ENCODE assay signal across 17 cellular contexts in genomic region chr3:12585970-12586369, GRCh38. TPM values are rescaled to one million over a fixed set of nuclear protein-coding genes. Genes with fewer than 3 reads are reported as not detected.
A peak's percentile ranks its signal among the peaks of the same experiment; 100 is the strongest.
DNase-seq lines count a peak whose midpoint lies in the region; ATAC-seq, FAIRE-seq and TF ChIP-seq lines count a peak whose summit lies in the region.
"Had no signal": no experiment of that assay in that cellular context is flagged by ENCODE, and none has a peak within 500 bp of the region (broad histone marks: within the 10 kb centered on the region; RNA-seq: fewer than 3 reads in every experiment).

No MANE protein-coding gene starts in this region.

- H3K27ac Mint-ChIP-seq in CD8-positive, alpha-beta memory T cell, result peak overlapping the region in 5 of 8 donors; percentile 3 to 68 (median 34)
- H3K27ac Mint-ChIP-seq: activated CD4-positive, alpha-beta T cell treated with anti-CD3 and anti-CD28 coated beads, Interleukin-2, amount 10 ng/mL, durations not matched to agents 24 days and 14 days; activated T-helper 2 cell treated with anti-CD3 and anti-CD28 coated beads, Interferon-gamma antibody, Interleukin-2, Interleukin-4, amounts not matched to agents 10 μg/mL and 5 μg/mL and 100 μg/mL, durations not matched to agents 14 hours and 24 hours and 36 hours; T-cell had no signal

- BruUV-seq in GM12878 (replicated peaks; lab: Mats Ljungman, UMichigan), result no TSS peak

- CTCF ChIA-PET in CD8-positive, alpha-beta memory T cell (lab: Charles Lee), result no interaction called here
- CTCF ChIA-PET in GM12878 (lab: Yijun Ruan, JAX), result interaction anchor here (1.6 kb wide), 1 partner anchor 15 kb away, joined by 4 read pairs; no protein-coding TSS in a partner anchor

- H3K9ac ChIP-seq in GM12878 (ENCODE audit: control insufficient read depth, insufficient read depth, low read length) (no peak overlapping the region), smooth muscle cell (ENCODE audit: low read depth) (no peak overlapping the region)

- H4K20me1 ChIP-seq in GM12878 (ENCODE audit: control insufficient read depth, insufficient read depth) (no peaks in the 10 kb centered on the region), smooth muscle cell (ENCODE audit: low read depth) (peaks cover 60% of the 10 kb centered on the region)

- H3F3A ChIP-seq in smooth muscle cell (ENCODE audit: low read depth), result no peaks in the 10 kb centered on the region

- TF ChIP-seq RAD21 in GM12878 (IDR thresholded peaks at IDR 0.05; ENCODE audit: insufficient read depth, low read depth, low read length), result no peak

- H3K36me3 Mint-ChIP-seq in CD8-positive, alpha-beta memory T cell, result peaks cover 15 to 93% (median 16%) of the 10 kb centered on the region in 3 donors

- H3K4me3 ChIP-seq in CD8-positive, alpha-beta memory T cell (ENCODE audit: low read length), result no peak overlapping the region
- H3K4me3 ChIP-seq in GM12878 (no peak overlapping the region), smooth muscle cell (no peak overlapping the region), brain microvascular endothelial cell (ENCODE audit: low read depth, low read length) (no peak overlapping the region)
- H3K4me3 ChIP-seq: body of pancreas had no signal

- no peak overlapping the region for H3K27ac ChIP-seq in CD8-positive, alpha-beta memory T cell (ENCODE audit: low read depth, low read length)
- H3K27ac ChIP-seq in GM12878 (ENCODE audit: control insufficient read depth, insufficient read depth) (no peak overlapping the region), smooth muscle cell (ENCODE audit: low read depth) (no peak overlapping the region), brain microvascular endothelial cell (no peak overlapping the region)
- H3K27ac ChIP-seq: body of pancreas had no signal

- peak; percentile 18; the same call in 1 of the 2 replicates for TF ChIP-seq POLR2A in GM12878 (IDR thresholded peaks at IDR 0.05; ENCODE audit: low read depth, low read length)

- H3K79me2 ChIP-seq in GM12878 (ENCODE audit: control insufficient read depth, insufficient read depth, low read length), result no peaks in the 10 kb centered on the region
- no peaks in the 10 kb centered on the region for H3K79me2 ChIP-seq in smooth muscle cell (ENCODE audit: low read depth)

- no peak for TF ChIP-seq CTCF in GM12878 (IDR thresholded peaks at IDR 0.05 in 2 of 3, conservative IDR thresholded peaks at IDR 0.05 in 1 of 3; ENCODE audit: control insufficient read depth in 2 of 3, extremely low read depth in 1 of 3, insufficient read depth in 1 of 3, low read depth in 3 of 3, low read length in 3 of 3)
- TF ChIP-seq CTCF in smooth muscle cell (IDR thresholded peaks at IDR 0.05; ENCODE audit: borderline replicate concordance, insufficient read depth, poor library complexity, severe bottlenecking), result no peak
- TF ChIP-seq CTCF in brain microvascular endothelial cell (IDR thresholded peaks at IDR 0.05; ENCODE audit: low read depth, low read length, missing control alignments), result no peak

- no peak for DNase-seq in CD8-positive, alpha-beta memory T cell
- peak; percentile 23 for DNase-seq in GM12878 (ENCODE audit: low read depth, low spot score)
- DNase-seq in smooth muscle cell (lab: John Stamatoyannopoulos, UW; ENCODE audit: unreplicated experiment), result no peak
- DNase-seq in NCI-H82 treated with DMSO at 0.1 percent for 48 hours (lab: John Stamatoyannopoulos, UW; ENCODE audit: unreplicated experiment), result no peak
- no peak for DNase-seq in T-helper 2 cell
- DNase-seq in brain microvascular endothelial cell, result no peak
- DNase-seq: activated CD4-positive, alpha-beta T cell treated with anti-CD3 and anti-CD28 coated beads, Interleukin-2, amount 10 ng/mL, durations not matched to agents 24 days and 14 days; body of pancreas; NCI-H510A; retina; stimulated activated CD4-positive, alpha-beta T cell treated with anti-CD3 and anti-CD28 coated beads, Interleukin-4, amount 100 ng/mL, for 1 hour; stimulated activated naive CD4-positive, alpha-beta T cell; T-cell had no signal

- H3K4me1 ChIP-seq in CD8-positive, alpha-beta memory T cell (ENCODE audit: insufficient read depth, low read length), result no peaks in the 10 kb centered on the region
- H3K4me1 ChIP-seq in GM12878 (ENCODE audit: control insufficient read depth, insufficient read depth, low read length), result peaks cover 6% of the 10 kb centered on the region; the same call in 1 of the 2 replicates
- no peaks in the 10 kb centered on the region for H3K4me1 ChIP-seq in smooth muscle cell (ENCODE audit: low read depth)
- H3K4me1 ChIP-seq: body of pancreas had no signal

- H3K36me3 ChIP-seq in CD8-positive, alpha-beta memory T cell (ENCODE audit: insufficient read depth, low read length), result peaks cover 47% of the 10 kb centered on the region
- H3K36me3 ChIP-seq in GM12878 (ENCODE audit: control insufficient read depth in 2 of 2, insufficient read depth in 2 of 2, low read length in 1 of 2) (peaks cover 41 to 55% of the 10 kb centered on the region in 2 experiments; a peak in 3 of 4 replicates), smooth muscle cell (ENCODE audit: low read depth) (peaks cover 12% of the 10 kb centered on the region), brain microvascular endothelial cell (replicated peaks) (peaks cover 77% of the 10 kb centered on the region)

- SMC1A ChIA-PET in GM12878 (lab: Charles Lee; ENCODE audit: uncharacterized antibody, unreplicated experiment), result interaction anchor here (1.3 kb wide), 1 partner anchor 74 kb away, joined by 4 read pairs; no protein-coding TSS in a partner anchor

- POLR2A ChIA-PET in CD8-positive, alpha-beta memory T cell (lab: Charles Lee), result no interaction called here
- POLR2A ChIA-PET in GM12878 (lab: Charles Lee), result no interaction called here

- FAIRE-seq in GM12878 (lab: Jason Lieb, UNC), result no peak
- FAIRE-seq: keratinocyte had no signal

- peaks cover 0 to 3% (median 0%) of the 10 kb centered on the region in 3 donors for H3K4me1 Mint-ChIP-seq in CD8-positive, alpha-beta memory T cell
- H3K4me1 Mint-ChIP-seq: activated CD4-positive, alpha-beta T cell treated with anti-CD3 and anti-CD28 coated beads, Interleukin-2, amount 10 ng/mL, durations not matched to agents 24 days and 14 days had no signal

- no peak for TF ChIP-seq EP300 in GM12878 (IDR thresholded peaks at IDR 0.05; ENCODE audit: borderline replicate concordance in 1 of 2, control insufficient read depth in 1 of 2, low read depth in 2 of 2, low read length in 2 of 2)

- no peaks in the 10 kb centered on the region for H3K27me3 ChIP-seq in CD8-positive, alpha-beta memory T cell (ENCODE audit: insufficient read depth, low read length, poor library complexity, severe bottlenecking)
- no peaks in the 10 kb centered on the region for H3K27me3 ChIP-seq in GM12878 (replicated peaks in 1 of 2; ENCODE audit: control insufficient read depth in 2 of 2, insufficient read depth in 2 of 2, low read length in 1 of 2)
- H3K27me3 ChIP-seq in smooth muscle cell (ENCODE audit: low read depth), result no peaks in the 10 kb centered on the region
- no peaks in the 10 kb centered on the region for H3K27me3 ChIP-seq in brain microvascular endothelial cell (replicated peaks)
- H3K27me3 ChIP-seq: body of pancreas had no signal

- H3K27me3 Mint-ChIP-seq in CD8-positive, alpha-beta memory T cell, result no peaks in the 10 kb centered on the region
- H3K27me3 Mint-ChIP-seq: activated CD4-positive, alpha-beta T cell treated with anti-CD3 and anti-CD28 coated beads, Interleukin-2, amount 10 ng/mL, durations not matched to agents 24 days and 14 days; T-cell had no signal

- intact Hi-C loops in GM12878 (cut with micrococcal nuclease; ENCODE audit: unreplicated experiment), result no loop called here

- in situ Hi-C loops in GM12878 (cut with MboI) (no loop called here), brain microvascular endothelial cell (cut with HindIII; ENCODE audit: low pct_ligation_motif_present, low sequenced_read_pairs) (no loop called here)

- H3K9me3 Mint-ChIP-seq in CD8-positive, alpha-beta memory T cell, result no peaks in the 10 kb centered on the region
- H3K9me3 Mint-ChIP-seq: activated CD4-positive, alpha-beta T cell treated with anti-CD3 and anti-CD28 coated beads, Interleukin-2, amount 10 ng/mL, durations not matched to agents 24 days and 14 days; activated T-helper 2 cell treated with anti-CD3 and anti-CD28 coated beads, Interferon-gamma antibody, Interleukin-2, Interleukin-4, amounts not matched to agents 10 μg/mL and 5 μg/mL and 100 μg/mL, durations not matched to agents 14 hours and 24 hours and 36 hours; T-cell had no signal

- RAD21 ChIA-PET in GM12878 (lab: Charles Lee; ENCODE audit: unreplicated experiment), result no interaction called here

- under 1% methylated on average over 5 of the region's 5 CpGs for WGBS in GM12878 (ENCODE audit: insufficient coverage, insufficient replicate concordance, low lambda C conversion rate, missing lambda C conversion rate)
- 91% methylated on average over 5 of the region's 5 CpGs for WGBS in smooth muscle cell (ENCODE audit: low lambda C conversion rate)

- ATAC-seq in GM18870 (IDR thresholded peaks at IDR 0.05; ENCODE audit: unreplicated experiment), result peak; percentile 37
- peak; percentile 68 for ATAC-seq in HG02759 (IDR thresholded peaks at IDR 0.05; ENCODE audit: unreplicated experiment)
- peak; percentile 79 for ATAC-seq in GM12878
- ATAC-seq: body of pancreas, T-cell had no signal

- H2AFZ ChIP-seq in GM12878 (ENCODE audit: control insufficient read depth, low read depth, low read length), result no peak overlapping the region
- H2AFZ ChIP-seq in smooth muscle cell (ENCODE audit: low read depth), result no peak overlapping the region

- no peaks in the 10 kb centered on the region for H3K9me3 ChIP-seq in CD8-positive, alpha-beta memory T cell (ENCODE audit: low read length)
- H3K9me3 ChIP-seq in GM12878 (replicated peaks; ENCODE audit: control insufficient read depth, insufficient read depth, low read length), result no peaks in the 10 kb centered on the region
- no peaks in the 10 kb centered on the region for H3K9me3 ChIP-seq in smooth muscle cell (replicated peaks; ENCODE audit: low read depth)
- H3K9me3 ChIP-seq: body of pancreas had no signal

- H3K4me2 ChIP-seq in GM12878 (ENCODE audit: control insufficient read depth, insufficient read depth) (no peak overlapping the region), smooth muscle cell (no peak overlapping the region)

- H3K4me3 Mint-ChIP-seq in CD8-positive, alpha-beta memory T cell, result peak overlapping the region in 1 of 7 donors; percentile 11
- H3K4me3 Mint-ChIP-seq: activated CD4-positive, alpha-beta T cell treated with anti-CD3 and anti-CD28 coated beads, Interleukin-2, amount 10 ng/mL, durations not matched to agents 24 days and 14 days; T-cell had no signal

RNA-seq across cellular contexts. Expression of gene MKRN2, which starts 29.1 kb away (rescaled TPM):
- total RNA-seq in CD8-positive, alpha-beta memory T cell, result 10 to 100 TPM; 30.0 to 33.6 TPM
- 51.6 TPM for polyA plus RNA-seq in CD8-positive, alpha-beta memory T cell
- total RNA-seq in GM12878 (2013; cell fraction: nucleolus; rRNA removed), result 37.7 and 37.9 TPM in 2 replicates
- 32.5 and 39.1 TPM in 2 replicates for total RNA-seq in GM12878 (2014; rRNA removed)
- 29.4 and 30.6 TPM in 2 replicates for total RNA-seq in GM12878 (2014; rRNA removed; fragmentation: Illumina TruSeq; extraction: Trizol)
- total RNA-seq in GM12878 (2021), result 36.2 and 36.5 TPM in 2 replicates
- polyA plus RNA-seq in GM12878 (2011; ENCODE audit: low read depth), result 24.3 TPM
- 40.6 and 41.2 TPM in 2 replicates for polyA plus RNA-seq in GM12878 (2011; rRNA removed)
- polyA plus RNA-seq in GM12878 (2011; cell fraction: cytosol; rRNA removed), result 43.4 and 44.3 TPM in 2 replicates
- polyA plus RNA-seq in GM12878 (2011; cell fraction: nucleus; rRNA removed), result 29.1 and 37.5 TPM in 2 replicates
- polyA plus RNA-seq in GM12878 (2012), result 30.5 and 35.4 TPM in 2 replicates
- 31.6 and 32.0 TPM in 2 replicates for polyA plus RNA-seq in GM12878 (2014; fragmentation: Illumina TruSeq; extraction: Trizol)
- polyA plus RNA-seq in GM12878 (2014; fragmentation: Nextera tagmentation; extraction: Ambion mirVana), result 10 to 100 TPM; 15.4 to 21.8 TPM
- polyA plus RNA-seq in GM12878 (2014; rRNA removed), result 27.9 and 36.3 TPM in 2 replicates
- polyA plus RNA-seq in GM12878 (2016; fragmentation: Nextera tagmentation; extraction: Ambion mirVana), result 10 to 100 TPM; 38.9 to 40.7 TPM
- polyA minus RNA-seq in GM12878 (2011; rRNA and poly(A)+ RNA removed), result 45.4 and 55.8 TPM in 2 replicates
- polyA minus RNA-seq in GM12878 (2011; cell fraction: cytosol; rRNA and poly(A)+ RNA removed), result 12.8 and 13.8 TPM in 2 replicates
- 10.4 and 14.9 TPM in 2 replicates for polyA minus RNA-seq in GM12878 (2011; cell fraction: nucleus; rRNA and poly(A)+ RNA removed)
- 29.3 and 40.1 TPM in 2 replicates for total RNA-seq in smooth muscle cell
- polyA plus RNA-seq in smooth muscle cell, result 36.6 and 38.3 TPM in 2 replicates

RNA-seq across cellular contexts. Expression of gene MKRN2OS, which starts 40.7 kb away (rescaled TPM):
- total RNA-seq in CD8-positive, alpha-beta memory T cell, result not detected
- not detected for polyA plus RNA-seq in CD8-positive, alpha-beta memory T cell
- not detected in 2 replicates for total RNA-seq in GM12878 (2013; cell fraction: nucleolus; rRNA removed)
- total RNA-seq in GM12878 (2014; rRNA removed) (not detected in 2 replicates), GM12878 (2014; rRNA removed; fragmentation: Illumina TruSeq; extraction: Trizol) (0.37 and 0.54 TPM in 2 replicates), GM12878 (2021) (not detected in 2 replicates), smooth muscle cell (not detected in 2 replicates)
- polyA plus RNA-seq in GM12878 (2011; ENCODE audit: low read depth), result not detected
- polyA plus RNA-seq in GM12878 (2011; rRNA removed) (0.17 and 1.0 TPM in 2 replicates), GM12878 (2014; fragmentation: Illumina TruSeq; extraction: Trizol) (0.43 TPM in 2 replicates), GM12878 (2014; fragmentation: Nextera tagmentation; extraction: Ambion mirVana) (under 1 TPM in 1 of 2 experiments, not detected in 1; 0.20 TPM), GM12878 (2014; rRNA removed) (not detected in 2 replicates), GM12878 (2016; fragmentation: Nextera tagmentation; extraction: Ambion mirVana) (under 1 TPM; 0.30 to 0.37 TPM), smooth muscle cell (1.1 TPM in 1 of 2 replicates, not detected in the other)
- polyA plus RNA-seq in GM12878 (2011; cell fraction: cytosol; rRNA removed), result 0.33 and 0.70 TPM in 2 replicates
- 0.40 TPM in 1 of 2 replicates, not detected in the other for polyA plus RNA-seq in GM12878 (2011; cell fraction: nucleus; rRNA removed)
- 0.32 and 0.63 TPM in 2 replicates for polyA plus RNA-seq in GM12878 (2012)
- polyA minus RNA-seq in GM12878 (2011; rRNA and poly(A)+ RNA removed), result 0.26 TPM in 1 of 2 replicates, not detected in the other
- not detected in 2 replicates for polyA minus RNA-seq in GM12878 (2011; cell fraction: cytosol; rRNA and poly(A)+ RNA removed)
- polyA minus RNA-seq in GM12878 (2011; cell fraction: nucleus; rRNA and poly(A)+ RNA removed), result 1.2 TPM in 1 of 2 replicates, not detected in the other
- total RNA-seq: activated CD4-positive, alpha-beta T cell treated with anti-CD3 and anti-CD28 coated beads, Interleukin-2, amount 10 ng/mL, durations not matched to agents 24 days and 14 days; activated T-helper 2 cell treated with anti-CD3 and anti-CD28 coated beads, Interferon-gamma antibody, Interleukin-2, Interleukin-4, amounts not matched to agents 10 μg/mL and 5 μg/mL and 100 μg/mL, durations not matched to agents 14 hours and 24 hours and 36 hours; T-cell had no signal
